ENCODE assay signal across 14 cellular contexts in genomic region chr19:16621165-16621800, GRCh38.
"Had no signal": no experiment of that assay in that cellular context is flagged by ENCODE, and none has a peak within 500 bp of the region (broad histone marks: within the 10 kb centered on the region; RNA-seq: fewer than 3 reads in every experiment).

No MANE protein-coding gene starts in this region.

- H3K27ac Mint-ChIP-seq: activated CD4-positive, alpha-beta memory T cell treated with anti-CD3 and anti-CD28 coated beads, Interleukin-2, amount 10 ng/mL, durations not matched to agents 7 days and 5 days; activated naive CD8-positive, alpha-beta T cell treated with anti-CD3 and anti-CD28 coated beads, Interleukin-2, amount 50 U/mL, for 24 hours; nephron; T-helper 1 cell treated with Interleukin-12 subunit alpha and Interleukin-12 subunit beta and Interleukin-4 antibody, amounts not matched to agents 30 μg/mL and 1 μg/mL, for 36 hours had no signal

- DNase-seq: activated CD4-positive, alpha-beta memory T cell treated with anti-CD3 and anti-CD28 coated beads, Interleukin-2, amount 10 ng/mL, durations not matched to agents 7 days and 5 days; activated CD8-positive, alpha-beta memory T cell treated with anti-CD3 and anti-CD28 coated beads, Interleukin-2, amount 50 U/mL, for 4 hours; activated naive CD8-positive, alpha-beta T cell treated with anti-CD3 and anti-CD28 coated beads, Interleukin-2, amount 50 U/mL, for 24 hours; esophagus squamous epithelium; foreskin fibroblast; mammary epithelial cell; mucosa of descending colon; stimulated activated CD4-positive, alpha-beta T cell treated with anti-CD3 and anti-CD28 coated beads, Interleukin-4, amount 100 ng/mL, for 4 hours; transverse colon had no signal

- H3K4me3 Mint-ChIP-seq: activated CD4-positive, alpha-beta memory T cell treated with anti-CD3 and anti-CD28 coated beads, Interleukin-2, amount 10 ng/mL, durations not matched to agents 7 days and 5 days; activated naive CD8-positive, alpha-beta T cell treated with anti-CD3 and anti-CD28 coated beads, Interleukin-2, amount 50 U/mL, for 24 hours; nephron; T-helper 1 cell treated with Interleukin-12 subunit alpha and Interleukin-12 subunit beta and Interleukin-4 antibody, amounts not matched to agents 30 μg/mL and 1 μg/mL, for 36 hours had no signal

- H3K4me3 ChIP-seq: cardiac muscle cell, esophagus squamous epithelium, mucosa of descending colon, skin epidermis, transverse colon had no signal

- H3K36me3 ChIP-seq: cardiac muscle cell, transverse colon had no signal

- ATAC-seq: activated CD4-positive, CD25-positive, alpha-beta regulatory T cell treated with anti-CD3 and anti-CD28 coated beads, Interleukin-2, amount 50 U/mL, for 24 hours; activated naive CD8-positive, alpha-beta T cell treated with anti-CD3 and anti-CD28 coated beads, Interleukin-2, amount 50 U/mL, for 24 hours had no signal

- H3K27me3 Mint-ChIP-seq: activated CD4-positive, alpha-beta memory T cell treated with anti-CD3 and anti-CD28 coated beads, Interleukin-2, amount 10 ng/mL, durations not matched to agents 7 days and 5 days; activated naive CD8-positive, alpha-beta T cell treated with anti-CD3 and anti-CD28 coated beads, Interleukin-2, amount 50 U/mL, for 24 hours had no signal

- H3K27ac ChIP-seq: cardiac muscle cell, esophagus squamous epithelium, transverse colon had no signal

- H3K9me3 ChIP-seq: esophagus squamous epithelium, mucosa of descending colon, transverse colon had no signal

- H3K9me3 Mint-ChIP-seq: activated CD4-positive, alpha-beta memory T cell treated with anti-CD3 and anti-CD28 coated beads, Interleukin-2, amount 10 ng/mL, durations not matched to agents 7 days and 5 days; activated naive CD8-positive, alpha-beta T cell treated with anti-CD3 and anti-CD28 coated beads, Interleukin-2, amount 50 U/mL, for 24 hours; nephron; T-helper 1 cell treated with Interleukin-12 subunit alpha and Interleukin-12 subunit beta and Interleukin-4 antibody, amounts not matched to agents 30 μg/mL and 1 μg/mL, for 36 hours had no signal

- H3K27me3 ChIP-seq: cardiac muscle cell, esophagus squamous epithelium, transverse colon had no signal
